8 cellular contexts compared by ENCODE assay signal in the genomic region with DNA sequence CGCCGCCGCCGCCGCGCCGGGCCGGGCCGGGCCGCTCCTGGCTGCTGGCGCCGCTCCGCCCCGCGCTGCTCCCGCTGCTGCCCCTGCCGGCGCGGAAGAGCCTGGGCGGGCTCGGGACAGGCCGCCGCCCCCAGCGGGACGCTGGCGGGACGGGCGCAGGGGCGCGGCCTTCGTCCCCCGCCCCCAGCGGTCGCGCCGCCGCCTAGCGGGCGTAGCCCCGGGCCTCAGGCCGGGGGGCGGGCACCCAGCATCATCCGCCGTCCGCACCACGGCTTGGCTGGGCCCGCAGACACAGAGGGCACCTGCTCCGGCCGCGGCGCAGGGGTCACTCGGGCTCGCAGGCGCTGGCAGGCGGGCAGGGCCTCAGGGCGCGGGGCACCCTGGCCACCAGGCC.
DNase-seq lines count a peak whose midpoint lies in the region; ATAC-seq and TF ChIP-seq lines count a peak whose summit lies in the region.

A gene (minus strand): TSS at position 107 of the 394 bp plus-strand sequence. CDS start 218 bp downstream, outside the sequence.

- no peak for TF ChIP-seq CTCF in choroid plexus epithelial cell (conservative IDR thresholded peaks at IDR 0.05; ENCODE audit: low read depth, low read length)

- peak; percentile 82 for ATAC-seq in HG02571 (IDR thresholded peaks at IDR 0.05; ENCODE audit: unreplicated experiment)
- peak; percentile 95 to 97 for ATAC-seq in activated CD4-positive, CD25-positive, alpha-beta regulatory T cell treated with anti-CD3 and anti-CD28 coated beads, Interleukin-2, amount 50 U/mL, for 24 hours

- peak within 1 kb of the TSS; percentile 72 for H3K4me3 ChIP-seq in choroid plexus epithelial cell (ENCODE audit: low read depth, low read length)

- peak; percentile 34 to 74 for DNase-seq in NCI-H524 (lab: John Stamatoyannopoulos, UW)
- DNase-seq in NCI-H524 treated with DMSO at 0.1 percent for 48 hours (lab: John Stamatoyannopoulos, UW) = no peak
- DNase-seq in NCI-H1092 (lab: John Stamatoyannopoulos, UW) = peak; percentile 40
- peak; percentile 70 for DNase-seq in choroid plexus epithelial cell (ENCODE audit: low read depth)
- DNase-seq in kidney tubule cell (ENCODE audit: low spot score) = peak; percentile 88
- DNase-seq in stimulated activated CD4-positive, alpha-beta T cell treated with anti-CD3 and anti-CD28 coated beads, Interleukin-15, amount 100 ng/mL, for 48 hours (ENCODE audit: low read depth in 2 of 2) = peak; percentile 20 to 59
